ENCODE assay signal across 8 cellular contexts in the genomic region with DNA sequence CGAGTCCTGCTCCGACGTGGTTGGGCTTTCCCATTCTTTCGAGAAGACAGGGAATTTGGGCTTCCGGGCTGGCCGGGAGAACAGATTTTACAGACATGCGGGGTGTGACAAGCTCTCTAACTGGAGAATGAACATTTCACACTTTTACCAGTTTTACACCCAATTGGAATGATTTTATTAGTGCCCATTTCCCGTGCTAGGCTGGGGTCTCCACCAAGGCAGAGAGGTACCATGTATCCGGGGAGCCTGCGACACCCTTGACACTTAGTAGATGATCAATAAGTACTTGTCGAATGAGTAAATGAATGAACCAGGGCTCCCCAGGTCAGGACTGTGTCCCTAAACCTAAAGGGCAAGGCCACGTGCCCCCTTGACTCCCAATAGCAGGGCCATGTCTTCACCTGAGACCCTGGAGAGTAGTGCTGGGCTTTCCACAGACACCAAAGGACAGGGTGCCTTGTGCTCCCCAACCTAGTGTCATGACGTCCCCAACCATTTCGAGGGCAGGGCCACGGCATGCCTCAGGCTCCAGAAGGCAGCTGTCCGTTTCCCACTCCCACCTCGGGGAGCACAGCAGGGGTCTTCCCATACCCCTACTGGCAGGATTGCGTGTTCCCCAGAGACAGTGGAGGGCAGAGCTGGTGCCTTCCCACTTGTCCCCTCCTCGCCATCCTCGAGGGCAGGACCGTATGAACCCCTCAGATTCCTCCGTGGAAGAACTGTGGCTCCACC. TPM values are rescaled to one million over a fixed set of nuclear protein-coding genes. Genes with fewer than 3 reads are reported as not detected.
DNase-seq lines count a peak whose midpoint lies in the region; ATAC-seq and TF ChIP-seq lines count a peak whose summit lies in the region.

No MANE protein-coding gene starts in this region.

- H3K27me3 ChIP-seq in DND-41 (ENCODE audit: insufficient read depth, low read length, poor library complexity) (no peaks in the 10 kb centered on the region), MG63 (no peaks in the 10 kb centered on the region)

- peak overlapping the region; percentile 97 for H3K4me2 ChIP-seq in DND-41 (ENCODE audit: insufficient read depth, low read length)

- no peaks in the 10 kb centered on the region for H3K9me3 Mint-ChIP-seq in activated naive CD8-positive, alpha-beta T cell treated with anti-CD3 and anti-CD28 coated beads, Interleukin-2, amount 50 U/mL, for 24 hours

- H3K9me3 ChIP-seq in DND-41 (ENCODE audit: insufficient read depth, low read length, severe bottlenecking) (no peaks in the 10 kb centered on the region), MG63 (no peaks in the 10 kb centered on the region), iPS-18c (ENCODE audit: control insufficient read depth, insufficient read depth, low read length) (peaks cover 4% of the 10 kb centered on the region)

- no peaks in the 10 kb centered on the region for H3K27me3 Mint-ChIP-seq in activated naive CD8-positive, alpha-beta T cell treated with anti-CD3 and anti-CD28 coated beads, Interleukin-2, amount 50 U/mL, for 24 hours

- ATAC-seq in DND-41 (ENCODE audit: insufficient read depth, low read depth) (no peak), HG02970 (IDR thresholded peaks at IDR 0.05; ENCODE audit: low FRiP score, unreplicated experiment) (no peak), GM18858 (IDR thresholded peaks at IDR 0.05; ENCODE audit: unreplicated experiment) (no peak)
- ATAC-seq in activated naive CD8-positive, alpha-beta T cell treated with anti-CD3 and anti-CD28 coated beads, Interleukin-2, amount 50 U/mL, for 24 hours, result no peak

- 0 out of 2 replicates have a peak, but pooled peaks cover 3% of the 10 kb centered on the region for H4K20me1 ChIP-seq in DND-41 (ENCODE audit: insufficient read depth, low read length)

- H3K4me3 ChIP-seq in DND-41 (ENCODE audit: low read depth in 1 of 2, low read length in 2 of 2) (peak overlapping the region; percentile 91 to 92), MG63 (peak overlapping the region; percentile 68), iPS-18c (ENCODE audit: insufficient read depth, low read depth, low read length) (peak overlapping the region; percentile 94)

- H3K9ac ChIP-seq in DND-41 (ENCODE audit: low read depth, low read length), result peak overlapping the region; percentile 96

- H3K27ac ChIP-seq in DND-41 (ENCODE audit: low read length), result peak overlapping the region; percentile 78

- DNase-seq in DND-41, result no peak
- DNase-seq in MG63, result no peak
- DNase-seq in activated naive CD8-positive, alpha-beta T cell treated with anti-CD3 and anti-CD28 coated beads, Interleukin-2, amount 50 U/mL, for 24 hours, result peak; percentile 48
- DNase-seq in stimulated activated CD4-positive, alpha-beta T cell treated with anti-CD3 and anti-CD28 coated beads, Interleukin-4, amount 100 ng/mL, for 48 hours (ENCODE audit: low read depth in 2 of 2), result peak; percentile 12 to 16
- no peak for DNase-seq in GF-D8 (lab: John Stamatoyannopoulos, UW)

- peaks cover 44% of the 10 kb centered on the region for H3K79me2 ChIP-seq in DND-41 (ENCODE audit: insufficient read depth, low read length)

- TF ChIP-seq CTCF in DND-41 (IDR thresholded peaks at IDR 0.05; ENCODE audit: borderline replicate concordance, extremely low read depth, low read length, poor library complexity, severe bottlenecking), result no peak

- peak overlapping the region; percentile 94 for H3K4me3 Mint-ChIP-seq in activated naive CD8-positive, alpha-beta T cell treated with anti-CD3 and anti-CD28 coated beads, Interleukin-2, amount 50 U/mL, for 24 hours

- peaks cover 32% of the 10 kb centered on the region for H3K36me3 Mint-ChIP-seq in activated naive CD8-positive, alpha-beta T cell treated with anti-CD3 and anti-CD28 coated beads, Interleukin-2, amount 50 U/mL, for 24 hours (ENCODE audit: low read depth)

- peaks cover 53% of the 10 kb centered on the region for H3K36me3 ChIP-seq in DND-41 (ENCODE audit: insufficient read depth, low read length)
- H3K36me3 ChIP-seq in MG63, result no peaks in the 10 kb centered on the region; the same call in 1 of the 2 replicates

- H3K27ac Mint-ChIP-seq in activated naive CD8-positive, alpha-beta T cell treated with anti-CD3 and anti-CD28 coated beads, Interleukin-2, amount 50 U/mL, for 24 hours, result peak overlapping the region; percentile 97

- H2AFZ ChIP-seq in DND-41 (ENCODE audit: low read depth, low read length), result peak overlapping the region; percentile 99

- peaks cover 57% of the 10 kb centered on the region for H3K4me1 Mint-ChIP-seq in activated naive CD8-positive, alpha-beta T cell treated with anti-CD3 and anti-CD28 coated beads, Interleukin-2, amount 50 U/mL, for 24 hours

- peaks cover 45% of the 10 kb centered on the region for H3K4me1 ChIP-seq in DND-41 (ENCODE audit: insufficient read depth, low read length)

RNA-seq across cellular contexts. Expression of gene MYD88, which starts 0.7 kb away (rescaled TPM):
- 4.1 TPM in 1 of 2 replicates, not detected in the other for total RNA-seq in MG63 (2014; rRNA removed; shearing (Covaris generic); ENCODE audit: low replicate concordance)

RNA-seq across cellular contexts. Expression of gene ACAA1, which starts 0.9 kb away (rescaled TPM):
- 9.7 and 31.8 TPM in 2 replicates for total RNA-seq in MG63 (2014; rRNA removed; shearing (Covaris generic); ENCODE audit: low replicate concordance)

RNA-seq across cellular contexts. Expression of gene OXSR1, which starts 27.6 kb away (rescaled TPM):
- total RNA-seq in MG63 (2014; rRNA removed; shearing (Covaris generic); ENCODE audit: low replicate concordance), result 13.2 and 20.3 TPM in 2 replicates

Comparison
In these comparisons a context has a peak if more than half of its experiments do, and no peak if none do; other contexts are left out.
1. DNase-seq: peak in activated naive CD8-positive, alpha-beta T cell treated with anti-CD3 and anti-CD28 coated beads, Interleukin-2, amount 50 U/mL, for 24 hours (single experiment) and stimulated activated CD4-positive, alpha-beta T cell treated with anti-CD3 and anti-CD28 coated beads, Interleukin-4, amount 100 ng/mL, for 48 hours (2 of 2); none in DND-41 (single experiment), MG63 (single experiment) and GF-D8 (single experiment).
2. Peak in every context shown above with its lines, with median percentiles within 50 percentile points of each other: H3K4me3 ChIP-seq.